8 cellular contexts compared by ENCODE assay signal in genomic region chr16:58127634-58128033, GRCh38. TPM values are rescaled to one million over a fixed set of nuclear protein-coding genes. Genes with fewer than 3 reads are reported as not detected.
DNase-seq lines count a peak whose midpoint lies in the region; ATAC-seq and TF ChIP-seq lines count a peak whose summit lies in the region.

No MANE protein-coding gene starts in this region.

- TF ChIP-seq CTCF in GM10266 (IDR thresholded peaks at IDR 0.05; ENCODE audit: control insufficient read depth, insufficient read depth, low read depth, missing control alignments) (peak; percentile 8), epithelial cell of esophagus (IDR thresholded peaks at IDR 0.05; ENCODE audit: insufficient read depth, low read depth, low read length, missing control alignments) (peak; percentile 28), progenitor cell of endocrine pancreas (IDR thresholded peaks at IDR 0.05; ENCODE audit: unreplicated experiment) (no peak)

- H3K9me3 Mint-ChIP-seq in progenitor cell of endocrine pancreas (ENCODE audit: low read depth) = peaks cover 5% of the 10 kb centered on the region

- H3K36me3 Mint-ChIP-seq in progenitor cell of endocrine pancreas (ENCODE audit: insufficient read depth) = peaks cover 5% of the 10 kb centered on the region

- intact Hi-C loops in aorta (cut with DNase I) = no loop called here

- peaks cover 0 to 6% of the 10 kb centered on the region in 2 donors for H3K4me1 ChIP-seq in aorta (ENCODE audit: control insufficient read depth in 1 of 2, insufficient read depth in 2 of 2, low read length in 2 of 2)

- H3K27ac Mint-ChIP-seq in progenitor cell of endocrine pancreas = peak overlapping the region; percentile 91

- H3K27ac ChIP-seq in aorta (ENCODE audit: low read depth in 1 of 2, low read length in 2 of 2) = no peak overlapping the region

- no peaks in the 10 kb centered on the region for H3K27me3 Mint-ChIP-seq in progenitor cell of endocrine pancreas

- peaks cover 36% of the 10 kb centered on the region for H3K4me1 Mint-ChIP-seq in progenitor cell of endocrine pancreas (ENCODE audit: low read depth)

- WGBS in aorta, 2 donors = 9% methylated on average over 4 of the region's 4 CpGs

- H3K4me3 ChIP-seq in epithelial cell of esophagus (ENCODE audit: low read length) (peak overlapping the region; percentile 91), aorta (ENCODE audit: low read length in 2 of 2) (peak overlapping the region in 1 of 2 donors; percentile 38)

- no peaks in the 10 kb centered on the region for H3K36me3 ChIP-seq in aorta (ENCODE audit: control insufficient read depth in 1 of 2, insufficient read depth in 2 of 2, low read length in 1 of 2)

- no peaks in the 10 kb centered on the region for H3K27me3 ChIP-seq in aorta (ENCODE audit: control insufficient read depth in 1 of 2, insufficient read depth in 2 of 2, low read length in 1 of 2)

- no peaks in the 10 kb centered on the region for H3K9me3 ChIP-seq in aorta (ENCODE audit: control insufficient read depth, low read length)

- H3K4me3 Mint-ChIP-seq in progenitor cell of endocrine pancreas (ENCODE audit: low read depth) = peak overlapping the region; percentile 92

- DNase-seq in GM10266 (ENCODE audit: extremely low spot score) (no peak), OCI-M1 (lab: John Stamatoyannopoulos, UW) (peak; percentile 8), epithelial cell of esophagus (ENCODE audit: low read depth) (no peak), progenitor cell of endocrine pancreas (ENCODE audit: low spot score, unreplicated experiment) (no peak), aorta (no peak), GM19238 (ENCODE audit: insufficient read length, low spot score) (no peak), dedifferentiated amniotic fluid mesenchymal stem cell (ENCODE audit: extremely low spot score) (no peak)

- no peak for ATAC-seq in aorta (ENCODE audit: low FRiP score)
- ATAC-seq in GM19452 (IDR thresholded peaks at IDR 0.05; ENCODE audit: unreplicated experiment) = no peak

RNA-seq across cellular contexts. Expression of gene CFAP20, which starts 1.5 kb away (rescaled TPM):
- total RNA-seq in progenitor cell of endocrine pancreas (45.9 and 52.4 TPM in 2 replicates), aorta (10 to 100 TPM; 16.6 to 17.9 TPM)
- polyA plus RNA-seq in aorta = 10 to 100 TPM; 18.4 to 22.4 TPM
